In genomic region chr15:43513550-43513949, GRCh38 we compare ENCODE assay signal across 3 cellular contexts.
TF ChIP-seq lines count a peak whose summit lies in the region.

No MANE protein-coding gene starts in this region.

TF ChIP-seq in SK-N-SH, 30 proteins besides CTCF, POLR2A, EP300 and RAD21:
- TF ChIP-seq FOSL2 (IDR thresholded peaks at IDR 0.05; ENCODE audit: borderline replicate concordance, low read depth) (no peak), YY1 (IDR thresholded peaks at IDR 0.05; ENCODE audit: low read depth) (no peak), ZBTB33 (IDR thresholded peaks at IDR 0.05; ENCODE audit: borderline replicate concordance, low read depth) (no peak), CHD2 (IDR thresholded peaks at IDR 0.05; ENCODE audit: low read length, partially characterized antibody) (no peak), REST (IDR thresholded peaks at IDR 0.05; ENCODE audit: low read depth, low read length) (no peak), TEAD4 (IDR thresholded peaks at IDR 0.05; ENCODE audit: borderline replicate concordance, insufficient read depth) (no peak), ELF1 (IDR thresholded peaks at IDR 0.05) (no peak), RCOR1 (IDR thresholded peaks at IDR 0.05; ENCODE audit: low read length) (no peak), USF2 (IDR thresholded peaks at IDR 0.05; ENCODE audit: borderline replicate concordance, low read depth, low read length) (no peak), GATA2 (CRISPR knock-in tag; IDR thresholded peaks at IDR 0.05) (no peak)
TF ChIP-seq in SK-N-SH: peak in this region for 0.

TF ChIP-seq in SK-N-SH treated with all-trans-retinoic acid at 6 μM for 48 hours, 23 proteins besides CTCF, POLR2A, EP300 and RAD21:
- TF ChIP-seq TOX (CRISPR knock-in tag; IDR thresholded peaks at IDR 0.05; ENCODE audit: borderline replicate concordance) = no peak

TF ChIP-seq in K562, 482 proteins besides CTCF, POLR2A, EP300 and RAD21:
- TF ChIP-seq ZC3H8 (IDR thresholded peaks at IDR 0.05) = no peak
- TF ChIP-seq FOXJ2 (tag; IDR thresholded peaks at IDR 0.05) = 0 out of 2 replicates have a peak, but pooled peaks have one; percentile 29
- no peak for TF ChIP-seq HINFP (tag; conservative IDR thresholded peaks at IDR 0.05; ENCODE audit: low read depth)
- 0 out of 2 replicates have a peak, but pooled peaks have one; percentile 2 for TF ChIP-seq ZNF316 (IDR thresholded peaks at IDR 0.05)
- TF ChIP-seq AFF4 (CRISPR knock-in tag; IDR thresholded peaks at IDR 0.05) = no peak
- no peak for TF ChIP-seq NR2C2 (CRISPR knock-in tag; IDR thresholded peaks at IDR 0.05)
- 0 out of 2 replicates have a peak, but pooled peaks have one; percentile 20 for TF ChIP-seq NR2C2 (tag; IDR thresholded peaks at IDR 0.05)
